Comparison of ENCODE assay signal across 1 cellular context in genomic region chr10:102420443-102420809, GRCh38.
TF ChIP-seq lines count a peak whose summit lies in the region.

No MANE protein-coding gene starts in this region.

TF ChIP-seq in HepG2, 621 proteins besides CTCF, POLR2A, EP300 and RAD21:
- no peak for TF ChIP-seq XBP1 (CRISPR knock-in tag; IDR thresholded peaks at IDR 0.05)
- TF ChIP-seq NFE2L2 (IDR thresholded peaks at IDR 0.05; ENCODE audit: low read length) = no peak
- no peak for TF ChIP-seq CREB1 (IDR thresholded peaks at IDR 0.05)
- no peak for TF ChIP-seq CREB1 (CRISPR knock-in tag; IDR thresholded peaks at IDR 0.05)
- TF ChIP-seq GATAD1 (CRISPR knock-in tag; IDR thresholded peaks at IDR 0.05) = no peak
- no peak for TF ChIP-seq HOXA9 (CRISPR knock-in tag; IDR thresholded peaks at IDR 0.05; ENCODE audit: borderline replicate concordance)
- 0 out of 2 replicates have a peak, but pooled peaks have one; percentile 28 for TF ChIP-seq ZFP36L1 (CRISPR knock-in tag; IDR thresholded peaks at IDR 0.05)
- no peak for TF ChIP-seq SP2 (CRISPR knock-in tag; IDR thresholded peaks at IDR 0.05)
- no peak for TF ChIP-seq CHD4 (IDR thresholded peaks at IDR 0.05; ENCODE audit: borderline replicate concordance, low read length)
- TF ChIP-seq, protein P1, sequence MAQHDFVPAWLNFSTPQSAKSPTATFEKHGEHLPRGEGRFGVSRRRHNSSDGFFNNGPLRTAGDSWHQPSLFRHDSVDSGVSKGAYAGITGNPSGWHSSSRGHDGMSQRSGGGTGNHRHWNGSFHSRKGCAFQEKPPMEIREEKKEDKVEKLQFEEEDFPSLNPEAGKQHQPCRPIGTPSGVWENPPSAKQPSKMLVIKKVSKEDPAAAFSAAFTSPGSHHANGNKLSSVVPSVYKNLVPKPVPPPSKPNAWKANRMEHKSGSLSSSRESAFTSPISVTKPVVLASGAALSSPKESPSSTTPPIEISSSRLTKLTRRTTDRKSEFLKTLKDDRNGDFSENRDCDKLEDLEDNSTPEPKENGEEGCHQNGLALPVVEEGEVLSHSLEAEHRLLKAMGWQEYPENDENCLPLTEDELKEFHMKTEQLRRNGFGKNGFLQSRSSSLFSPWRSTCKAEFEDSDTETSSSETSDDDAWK (CRISPR knock-in tag; IDR thresholded peaks at IDR 0.05) = no peak
- no peak for TF ChIP-seq ZNF326 (CRISPR knock-in tag; IDR thresholded peaks at IDR 0.05; ENCODE audit: borderline replicate concordance)
- no peak for TF ChIP-seq BCL6 (CRISPR knock-in tag; IDR thresholded peaks at IDR 0.05)
- TF ChIP-seq, protein P2, sequence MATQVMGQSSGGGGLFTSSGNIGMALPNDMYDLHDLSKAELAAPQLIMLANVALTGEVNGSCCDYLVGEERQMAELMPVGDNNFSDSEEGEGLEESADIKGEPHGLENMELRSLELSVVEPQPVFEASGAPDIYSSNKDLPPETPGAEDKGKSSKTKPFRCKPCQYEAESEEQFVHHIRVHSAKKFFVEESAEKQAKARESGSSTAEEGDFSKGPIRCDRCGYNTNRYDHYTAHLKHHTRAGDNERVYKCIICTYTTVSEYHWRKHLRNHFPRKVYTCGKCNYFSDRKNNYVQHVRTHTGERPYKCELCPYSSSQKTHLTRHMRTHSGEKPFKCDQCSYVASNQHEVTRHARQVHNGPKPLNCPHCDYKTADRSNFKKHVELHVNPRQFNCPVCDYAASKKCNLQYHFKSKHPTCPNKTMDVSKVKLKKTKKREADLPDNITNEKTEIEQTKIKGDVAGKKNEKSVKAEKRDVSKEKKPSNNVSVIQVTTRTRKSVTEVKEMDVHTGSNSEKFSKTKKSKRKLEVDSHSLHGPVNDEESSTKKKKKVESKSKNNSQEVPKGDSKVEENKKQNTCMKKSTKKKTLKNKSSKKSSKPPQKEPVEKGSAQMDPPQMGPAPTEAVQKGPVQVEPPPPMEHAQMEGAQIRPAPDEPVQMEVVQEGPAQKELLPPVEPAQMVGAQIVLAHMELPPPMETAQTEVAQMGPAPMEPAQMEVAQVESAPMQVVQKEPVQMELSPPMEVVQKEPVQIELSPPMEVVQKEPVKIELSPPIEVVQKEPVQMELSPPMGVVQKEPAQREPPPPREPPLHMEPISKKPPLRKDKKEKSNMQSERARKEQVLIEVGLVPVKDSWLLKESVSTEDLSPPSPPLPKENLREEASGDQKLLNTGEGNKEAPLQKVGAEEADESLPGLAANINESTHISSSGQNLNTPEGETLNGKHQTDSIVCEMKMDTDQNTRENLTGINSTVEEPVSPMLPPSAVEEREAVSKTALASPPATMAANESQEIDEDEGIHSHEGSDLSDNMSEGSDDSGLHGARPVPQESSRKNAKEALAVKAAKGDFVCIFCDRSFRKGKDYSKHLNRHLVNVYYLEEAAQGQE (IDR thresholded peaks at IDR 0.05; ENCODE audit: borderline replicate concordance in 1 of 2, low read depth in 1 of 2, low read length in 2 of 2) = peak in 1 of 2 experiments; percentile 79; a peak in 1 of 4 replicates
- TF ChIP-seq, protein P3, sequence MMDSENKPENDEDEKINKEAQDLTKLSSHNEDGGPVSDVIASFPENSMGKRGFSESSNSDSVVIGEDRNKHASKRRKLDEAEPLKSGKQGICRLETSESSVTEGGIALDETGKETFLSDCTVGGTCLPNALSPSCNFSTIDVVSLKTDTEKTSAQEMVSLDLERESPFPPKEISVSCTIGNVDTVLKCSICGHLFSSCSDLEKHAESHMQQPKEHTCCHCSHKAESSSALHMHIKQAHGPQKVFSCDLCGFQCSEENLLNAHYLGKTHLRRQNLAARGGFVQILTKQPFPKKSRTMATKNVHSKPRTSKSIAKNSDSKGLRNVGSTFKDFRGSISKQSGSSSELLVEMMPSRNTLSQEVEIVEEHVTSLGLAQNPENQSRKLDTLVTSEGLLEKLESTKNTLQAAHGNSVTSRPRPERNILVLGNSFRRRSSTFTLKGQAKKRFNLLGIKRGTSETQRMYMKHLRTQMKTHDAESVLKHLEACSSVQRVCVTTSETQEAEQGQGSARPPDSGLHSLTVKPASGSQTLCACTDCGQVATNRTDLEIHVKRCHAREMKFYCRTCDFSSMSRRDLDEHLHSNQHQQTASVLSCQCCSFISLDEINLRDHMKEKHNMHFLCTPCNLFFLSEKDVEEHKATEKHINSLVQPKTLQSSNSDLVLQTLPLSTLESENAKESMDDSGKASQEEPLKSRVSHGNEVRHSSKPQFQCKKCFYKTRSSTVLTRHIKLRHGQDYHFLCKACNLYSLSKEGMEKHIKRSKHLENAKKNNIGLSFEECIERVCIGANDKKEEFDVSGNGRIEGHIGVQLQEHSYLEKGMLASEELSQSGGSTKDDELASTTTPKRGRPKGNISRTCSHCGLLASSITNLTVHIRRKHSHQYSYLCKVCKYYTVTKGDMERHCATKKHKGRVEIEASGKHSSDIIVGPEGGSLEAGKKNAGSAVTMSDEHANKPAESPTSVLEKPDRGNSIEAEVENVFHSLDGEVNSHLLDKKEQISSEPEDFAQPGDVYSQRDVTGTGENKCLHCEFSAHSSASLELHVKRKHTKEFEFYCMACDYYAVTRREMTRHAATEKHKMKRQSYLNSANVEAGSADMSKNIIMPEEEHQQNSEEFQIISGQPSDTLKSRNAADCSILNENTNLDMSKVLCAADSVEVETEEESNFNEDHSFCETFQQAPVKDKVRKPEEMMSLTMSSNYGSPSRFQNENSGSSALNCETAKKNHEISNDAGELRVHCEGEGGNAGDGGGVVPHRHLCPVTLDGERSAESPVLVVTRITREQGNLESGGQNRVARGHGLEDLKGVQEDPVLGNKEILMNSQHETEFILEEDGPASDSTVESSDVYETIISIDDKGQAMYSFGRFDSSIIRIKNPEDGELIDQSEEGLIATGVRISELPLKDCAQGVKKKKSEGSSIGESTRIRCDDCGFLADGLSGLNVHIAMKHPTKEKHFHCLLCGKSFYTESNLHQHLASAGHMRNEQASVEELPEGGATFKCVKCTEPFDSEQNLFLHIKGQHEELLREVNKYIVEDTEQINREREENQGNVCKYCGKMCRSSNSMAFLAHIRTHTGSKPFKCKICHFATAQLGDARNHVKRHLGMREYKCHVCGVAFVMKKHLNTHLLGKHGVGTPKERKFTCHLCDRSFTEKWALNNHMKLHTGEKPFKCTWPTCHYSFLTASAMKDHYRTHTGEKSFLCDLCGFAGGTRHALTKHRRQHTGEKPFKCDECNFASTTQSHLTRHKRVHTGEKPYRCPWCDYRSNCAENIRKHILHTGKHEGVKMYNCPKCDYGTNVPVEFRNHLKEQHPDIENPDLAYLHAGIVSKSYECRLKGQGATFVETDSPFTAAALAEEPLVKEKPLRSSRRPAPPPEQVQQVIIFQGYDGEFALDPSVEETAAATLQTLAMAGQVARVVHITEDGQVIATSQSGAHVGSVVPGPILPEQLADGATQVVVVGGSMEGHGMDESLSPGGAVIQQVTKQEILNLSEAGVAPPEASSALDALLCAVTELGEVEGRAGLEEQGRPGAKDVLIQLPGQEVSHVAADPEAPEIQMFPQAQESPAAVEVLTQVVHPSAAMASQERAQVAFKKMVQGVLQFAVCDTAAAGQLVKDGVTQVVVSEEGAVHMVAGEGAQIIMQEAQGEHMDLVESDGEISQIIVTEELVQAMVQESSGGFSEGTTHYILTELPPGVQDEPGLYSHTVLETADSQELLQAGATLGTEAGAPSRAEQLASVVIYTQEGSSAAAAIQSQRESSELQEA (CRISPR knock-in tag; IDR thresholded peaks at IDR 0.05; ENCODE audit: not compliant biosample characterization) = no peak
- no peak for TF ChIP-seq ARID4A (CRISPR knock-in tag; IDR thresholded peaks at IDR 0.05; ENCODE audit: borderline replicate concordance)
- no peak for TF ChIP-seq ZNF788 (CRISPR knock-in tag; IDR thresholded peaks at IDR 0.05; ENCODE audit: borderline replicate concordance)
- no peak for TF ChIP-seq ZNF263 (CRISPR knock-in tag; IDR thresholded peaks at IDR 0.05)
- TF ChIP-seq, protein P4, sequence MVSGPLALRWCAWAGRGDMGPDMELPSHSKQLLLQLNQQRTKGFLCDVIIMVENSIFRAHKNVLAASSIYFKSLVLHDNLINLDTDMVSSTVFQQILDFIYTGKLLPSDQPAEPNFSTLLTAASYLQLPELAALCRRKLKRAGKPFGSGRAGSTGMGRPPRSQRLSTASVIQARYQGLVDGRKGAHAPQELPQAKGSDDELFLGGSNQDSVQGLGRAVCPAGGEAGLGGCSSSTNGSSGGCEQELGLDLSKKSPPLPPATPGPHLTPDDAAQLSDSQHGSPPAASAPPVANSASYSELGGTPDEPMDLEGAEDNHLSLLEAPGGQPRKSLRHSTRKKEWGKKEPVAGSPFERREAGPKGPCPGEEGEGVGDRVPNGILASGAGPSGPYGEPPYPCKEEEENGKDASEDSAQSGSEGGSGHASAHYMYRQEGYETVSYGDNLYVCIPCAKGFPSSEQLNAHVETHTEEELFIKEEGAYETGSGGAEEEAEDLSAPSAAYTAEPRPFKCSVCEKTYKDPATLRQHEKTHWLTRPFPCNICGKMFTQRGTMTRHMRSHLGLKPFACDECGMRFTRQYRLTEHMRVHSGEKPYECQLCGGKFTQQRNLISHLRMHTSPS (CRISPR knock-in tag; IDR thresholded peaks at IDR 0.05; ENCODE audit: low read depth) = no peak
- TF ChIP-seq, protein P5, sequence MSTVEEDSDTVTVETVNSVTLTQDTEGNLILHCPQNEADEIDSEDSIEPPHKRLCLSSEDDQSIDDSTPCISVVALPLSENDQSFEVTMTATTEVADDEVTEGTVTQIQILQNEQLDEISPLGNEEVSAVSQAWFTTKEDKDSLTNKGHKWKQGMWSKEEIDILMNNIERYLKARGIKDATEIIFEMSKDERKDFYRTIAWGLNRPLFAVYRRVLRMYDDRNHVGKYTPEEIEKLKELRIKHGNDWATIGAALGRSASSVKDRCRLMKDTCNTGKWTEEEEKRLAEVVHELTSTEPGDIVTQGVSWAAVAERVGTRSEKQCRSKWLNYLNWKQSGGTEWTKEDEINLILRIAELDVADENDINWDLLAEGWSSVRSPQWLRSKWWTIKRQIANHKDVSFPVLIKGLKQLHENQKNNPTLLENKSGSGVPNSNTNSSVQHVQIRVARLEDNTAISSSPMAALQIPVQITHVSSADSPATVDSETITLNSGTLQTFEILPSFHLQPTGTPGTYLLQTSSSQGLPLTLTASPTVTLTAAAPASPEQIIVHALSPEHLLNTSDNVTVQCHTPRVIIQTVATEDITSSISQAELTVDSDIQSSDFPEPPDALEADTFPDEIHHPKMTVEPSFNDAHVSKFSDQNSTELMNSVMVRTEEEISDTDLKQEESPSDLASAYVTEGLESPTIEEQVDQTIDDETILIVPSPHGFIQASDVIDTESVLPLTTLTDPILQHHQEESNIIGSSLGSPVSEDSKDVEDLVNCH (CRISPR knock-in tag; IDR thresholded peaks at IDR 0.05) = no peak
- no peak for TF ChIP-seq BRCA1 (CRISPR knock-in tag; IDR thresholded peaks at IDR 0.05)
- TF ChIP-seq NPAS2 (CRISPR knock-in tag; IDR thresholded peaks at IDR 0.05; ENCODE audit: borderline replicate concordance) = 0 out of 2 replicates have a peak, but pooled peaks have one; percentile 69
- 0 out of 2 replicates have a peak, but pooled peaks have one; percentile 34 for TF ChIP-seq MXD1 (CRISPR knock-in tag; IDR thresholded peaks at IDR 0.05)
- TF ChIP-seq NFIC (IDR thresholded peaks at IDR 0.05; ENCODE audit: low read length) = 0 out of 2 replicates have a peak, but pooled peaks have one; percentile 2
- TF ChIP-seq, protein P6, sequence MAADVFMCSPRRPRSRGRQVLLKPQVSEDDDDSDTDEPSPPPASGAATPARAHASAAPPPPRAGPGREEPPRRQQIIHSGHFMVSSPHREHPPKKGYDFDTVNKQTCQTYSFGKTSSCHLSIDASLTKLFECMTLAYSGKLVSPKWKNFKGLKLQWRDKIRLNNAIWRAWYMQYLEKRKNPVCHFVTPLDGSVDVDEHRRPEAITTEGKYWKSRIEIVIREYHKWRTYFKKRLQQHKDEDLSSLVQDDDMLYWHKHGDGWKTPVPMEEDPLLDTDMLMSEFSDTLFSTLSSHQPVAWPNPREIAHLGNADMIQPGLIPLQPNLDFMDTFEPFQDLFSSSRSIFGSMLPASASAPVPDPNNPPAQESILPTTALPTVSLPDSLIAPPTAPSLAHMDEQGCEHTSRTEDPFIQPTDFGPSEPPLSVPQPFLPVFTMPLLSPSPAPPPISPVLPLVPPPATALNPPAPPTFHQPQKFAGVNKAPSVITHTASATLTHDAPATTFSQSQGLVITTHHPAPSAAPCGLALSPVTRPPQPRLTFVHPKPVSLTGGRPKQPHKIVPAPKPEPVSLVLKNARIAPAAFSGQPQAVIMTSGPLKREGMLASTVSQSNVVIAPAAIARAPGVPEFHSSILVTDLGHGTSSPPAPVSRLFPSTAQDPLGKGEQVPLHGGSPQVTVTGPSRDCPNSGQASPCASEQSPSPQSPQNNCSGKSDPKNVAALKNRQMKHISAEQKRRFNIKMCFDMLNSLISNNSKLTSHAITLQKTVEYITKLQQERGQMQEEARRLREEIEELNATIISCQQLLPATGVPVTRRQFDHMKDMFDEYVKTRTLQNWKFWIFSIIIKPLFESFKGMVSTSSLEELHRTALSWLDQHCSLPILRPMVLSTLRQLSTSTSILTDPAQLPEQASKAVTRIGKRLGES (CRISPR knock-in tag; IDR thresholded peaks at IDR 0.05; ENCODE audit: borderline replicate concordance) = no peak
- no peak for TF ChIP-seq SP1 (IDR thresholded peaks at IDR 0.05)
- no peak for TF ChIP-seq SP1 (CRISPR knock-in tag; IDR thresholded peaks at IDR 0.05)
- no peak for TF ChIP-seq REPIN1 (CRISPR knock-in tag; IDR thresholded peaks at IDR 0.05; ENCODE audit: borderline replicate concordance, low read depth)
- TF ChIP-seq IRF2 (CRISPR knock-in tag; IDR thresholded peaks at IDR 0.05) = no peak
